Comparison of ENCODE assay signal across 19 cellular contexts in genomic region chr19:5503598-5503997, GRCh38. TPM values are rescaled to one million over a fixed set of nuclear protein-coding genes. Genes with fewer than 3 reads are reported as not detected.
DNase-seq lines count a peak whose midpoint lies in the region; ATAC-seq and TF ChIP-seq lines count a peak whose summit lies in the region.
"Had no signal": no experiment of that assay in that cellular context is flagged by ENCODE, and none has a peak within 500 bp of the region (broad histone marks: within the 10 kb centered on the region; RNA-seq: fewer than 3 reads in every experiment).

No MANE protein-coding gene starts in this region.

- no CpG with 5 or more reads among the region's 1 CpG for WGBS in mesendoderm (ENCODE audit: extremely low coverage, insufficient coverage, low lambda C conversion rate)

- no peak overlapping the region for H3K23ac ChIP-seq in mesendoderm (ENCODE audit: low read length)

- H3K27ac ChIP-seq in WERI-Rb-1 (no peak overlapping the region), mesendoderm (ENCODE audit: low read depth, low read length) (no peak overlapping the region)
- H3K27ac ChIP-seq: breast epithelium, SJCRH30, upper lobe of left lung had no signal

- TF ChIP-seq CTCF in GM12864 (IDR thresholded peaks at IDR 0.05; ENCODE audit: low read depth, low read length, missing control alignments) (peak; percentile 36), HFF-Myc (IDR thresholded peaks at IDR 0.05; ENCODE audit: low read depth, low read length, missing control alignments) (peak; percentile 39), WERI-Rb-1 (IDR thresholded peaks at IDR 0.05; ENCODE audit: low read depth, low read length) (peak; percentile 80)

- no peak for ATAC-seq in HG03175 (IDR thresholded peaks at IDR 0.05; ENCODE audit: unreplicated experiment)
- ATAC-seq: activated CD8-positive, alpha-beta memory T cell treated with anti-CD3 and anti-CD28 coated beads, Interleukin-2, amount 10 ng/mL, durations not matched to agents 7 days and 5 days; activated naive CD8-positive, alpha-beta T cell treated with anti-CD3 and anti-CD28 coated beads, Interleukin-2, amount 50 U/mL, for 24 hours had no signal

- H3K4me3 ChIP-seq in GM12864 (ENCODE audit: low read depth, low read length) (no peak overlapping the region), HFF-Myc (replicated peaks; ENCODE audit: low read depth, low read length) (no peak overlapping the region), WERI-Rb-1 (ENCODE audit: low read depth, low read length) (no peak overlapping the region), mesendoderm (ENCODE audit: low read length) (no peak overlapping the region)
- H3K4me3 ChIP-seq: breast epithelium, SJCRH30, upper lobe of left lung had no signal

- no peak overlapping the region for H3K18ac ChIP-seq in mesendoderm (ENCODE audit: low read length)

- H3K79me1 ChIP-seq in mesendoderm (ENCODE audit: low read length), result no peaks in the 10 kb centered on the region

- no peak overlapping the region for H2BK5ac ChIP-seq in mesendoderm (ENCODE audit: low read length)

- H3K4ac ChIP-seq in mesendoderm (ENCODE audit: low read depth, low read length), result no peak overlapping the region

- no peak overlapping the region for H2AK5ac ChIP-seq in mesendoderm (ENCODE audit: low read length)

- H4K8ac ChIP-seq in mesendoderm (ENCODE audit: low read depth, low read length), result no peak overlapping the region

- no peak overlapping the region for H3K4me2 ChIP-seq in mesendoderm (ENCODE audit: low read length)

- no peak overlapping the region for H4K5ac ChIP-seq in mesendoderm (ENCODE audit: low read length)

- H3K79me2 ChIP-seq in mesendoderm (ENCODE audit: control insufficient read depth, insufficient read depth, low read length), result no peaks in the 10 kb centered on the region

- no peak overlapping the region for H3K9ac ChIP-seq in mesendoderm (ENCODE audit: low read length)

- no peaks in the 10 kb centered on the region for H3K4me1 ChIP-seq in mesendoderm (ENCODE audit: control insufficient read depth, low read depth, low read length)
- H3K4me1 ChIP-seq: breast epithelium, SJCRH30, upper lobe of left lung had no signal

- no peak for DNase-seq in GM12864 (ENCODE audit: low read depth)
- no peak for DNase-seq in HFF-Myc (ENCODE audit: extremely low read depth, low read depth)
- DNase-seq in WERI-Rb-1, result no peak
- DNase-seq in mesendoderm, result peak; percentile 47
- no peak for DNase-seq in T1000 (lab: John Stamatoyannopoulos, UW)
- no peak for DNase-seq in activated CD4-positive, CD25-positive, alpha-beta regulatory T cell treated with anti-CD3 and anti-CD28 coated beads, Interleukin-2, amount 50 U/mL, for 72 hours
- DNase-seq: activated CD4-positive, alpha-beta T cell treated with anti-CD3 and anti-CD28 coated beads for 1 hour; activated CD8-positive, alpha-beta memory T cell treated with anti-CD3 and anti-CD28 coated beads, Interleukin-2, amount 10 ng/mL, durations not matched to agents 7 days and 5 days; activated naive CD8-positive, alpha-beta T cell treated with anti-CD3 and anti-CD28 coated beads, Interleukin-2, amount 50 U/mL, for 24 hours; dermis blood vessel endothelial cell; GF-D8; nephron progenitor cell; SJCRH30; small intestine; stimulated activated CD4-positive, alpha-beta T cell treated with anti-CD3 and anti-CD28 coated beads, Interleukin-4, amount 100 ng/mL, for 1 hour; upper lobe of left lung had no signal

- H3K56ac ChIP-seq in mesendoderm (ENCODE audit: low read length), result no peak overlapping the region

- peaks cover 24% of the 10 kb centered on the region for H3K9me3 ChIP-seq in WERI-Rb-1 (ENCODE audit: severe bottlenecking)
- H3K9me3 ChIP-seq: SJCRH30 had no signal

- H3K27me3 ChIP-seq in WERI-Rb-1 (ENCODE audit: insufficient read depth, low read depth, severe bottlenecking), result no peaks in the 10 kb centered on the region
- H3K27me3 ChIP-seq in mesendoderm (ENCODE audit: insufficient read depth, low read length, poor library complexity), result peaks cover 8% of the 10 kb centered on the region
- H3K27me3 ChIP-seq: breast epithelium, SJCRH30 had no signal

- no peaks in the 10 kb centered on the region for H3K36me3 ChIP-seq in WERI-Rb-1
- no peaks in the 10 kb centered on the region for H3K36me3 ChIP-seq in mesendoderm (ENCODE audit: control insufficient read depth, insufficient read depth, low read length)
- H3K36me3 ChIP-seq: breast epithelium, SJCRH30, upper lobe of left lung had no signal

- no peak overlapping the region for H2BK120ac ChIP-seq in mesendoderm (ENCODE audit: low read depth, low read length)

- no peak overlapping the region for H2BK15ac ChIP-seq in mesendoderm (replicated peaks; ENCODE audit: low read depth)

RNA-seq across cellular contexts. Expression of gene ZNRF4, which starts 48.4 kb away (rescaled TPM):
- polyA plus RNA-seq in mesendoderm (2013, experiment 1 of 2), result not detected
- polyA plus RNA-seq in mesendoderm (2013, experiment 2 of 2), result not detected
- polyA plus RNA-seq: BJ, small intestine had no signal
